8 cellular contexts compared by ENCODE assay signal in the genomic region with DNA sequence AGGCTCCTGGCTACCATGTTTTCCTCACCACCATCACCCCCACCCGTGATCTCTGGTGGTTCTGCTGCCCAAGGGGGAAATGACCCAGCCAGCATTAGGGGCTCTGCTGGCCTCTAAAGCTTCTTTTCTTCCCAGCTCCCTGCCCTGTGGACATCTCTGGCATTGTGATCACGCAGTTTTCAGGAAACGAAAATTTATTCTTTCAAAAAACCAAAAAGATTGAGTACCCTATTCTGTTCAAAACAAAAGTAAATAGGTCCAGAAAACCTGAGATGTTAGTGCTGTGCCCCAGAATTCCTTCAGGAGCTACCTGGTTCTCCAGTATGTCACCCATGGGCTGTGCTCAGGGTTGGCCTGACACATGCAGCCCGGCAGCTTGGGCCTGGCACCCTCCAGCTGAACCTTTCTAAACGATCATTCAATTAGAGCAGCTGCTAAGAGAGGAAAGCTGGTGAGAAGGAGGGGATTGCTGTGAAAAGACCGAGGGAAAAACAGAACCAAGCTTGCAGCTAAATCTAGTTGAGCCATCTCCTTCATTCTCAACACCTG.
DNase-seq lines count a peak whose midpoint lies in the region; ATAC-seq and TF ChIP-seq lines count a peak whose summit lies in the region.

No MANE protein-coding gene starts in this region.

- no peaks in the 10 kb centered on the region for H3K27me3 ChIP-seq in DOHH2 (ENCODE audit: control insufficient read depth, low read length)
- H3K27me3 ChIP-seq in neural cell (ENCODE audit: insufficient read depth, low read depth, low read length), result no peaks in the 10 kb centered on the region

- TF ChIP-seq RAD21 in neural cell (conservative IDR thresholded peaks at IDR 0.05), result no peak

- H3K79me2 ChIP-seq in DOHH2 (ENCODE audit: control insufficient read depth, low read length) (peaks cover 4% of the 10 kb centered on the region; the same call in 1 of the 2 replicates), neural cell (replicated peaks; ENCODE audit: insufficient read depth, low read length) (no peaks in the 10 kb centered on the region)

- H3K4me1 ChIP-seq in DOHH2 (ENCODE audit: control insufficient read depth, low read length), result peaks cover 35% of the 10 kb centered on the region

- H3K9me3 ChIP-seq in DOHH2 (ENCODE audit: control insufficient read depth, insufficient read depth, low read length) (no peaks in the 10 kb centered on the region), neural cell (ENCODE audit: low read length) (no peaks in the 10 kb centered on the region)

- peak overlapping the region; percentile 73 for H3K4me2 ChIP-seq in DOHH2 (ENCODE audit: low read length)
- no peak overlapping the region for H3K4me2 ChIP-seq in neural cell (ENCODE audit: low read length)

- peak overlapping the region; percentile 52 for H3K9ac ChIP-seq in neural cell (ENCODE audit: low read length)

- H3K9me3 Mint-ChIP-seq in brain, result no peaks in the 10 kb centered on the region
- H3K9me3 Mint-ChIP-seq in T-helper 2 cell treated with Interferon-gamma antibody and Interleukin-4, amounts not matched to agents 5 μg/mL and 100 μg/mL, for 36 hours, result no peaks in the 10 kb centered on the region

- H3K4me3 ChIP-seq in DOHH2 (ENCODE audit: low read length) (peak overlapping the region; percentile 54), neural cell (ENCODE audit: low read length) (peak overlapping the region; percentile 14)

- no peaks in the 10 kb centered on the region for H3K36me3 Mint-ChIP-seq in brain
- no peaks in the 10 kb centered on the region for H3K36me3 Mint-ChIP-seq in T-helper 2 cell treated with Interferon-gamma antibody and Interleukin-4, amounts not matched to agents 5 μg/mL and 100 μg/mL, for 36 hours (ENCODE audit: low read depth)

- DNase-seq in NCI-H1105 treated with DMSO at 0.1 percent for 48 hours (lab: John Stamatoyannopoulos, UW) (peak; percentile 73), T-helper 9 cell (no peak), GM10266 (ENCODE audit: extremely low spot score) (no peak)
- no peak for DNase-seq in T-helper 2 cell treated with Interferon-gamma antibody and Interleukin-4, amounts not matched to agents 5 μg/mL and 100 μg/mL, for 36 hours (ENCODE audit: low spot score)

- no peaks in the 10 kb centered on the region for H4K20me1 ChIP-seq in DOHH2 (ENCODE audit: control insufficient read depth, insufficient read depth, low read depth, low read length)
- H4K20me1 ChIP-seq in neural cell (ENCODE audit: insufficient read depth), result no peaks in the 10 kb centered on the region

- H3K36me3 ChIP-seq in DOHH2 (ENCODE audit: control insufficient read depth, low read length) (peaks cover 47% of the 10 kb centered on the region), neural cell (ENCODE audit: insufficient read depth, low read length) (no peaks in the 10 kb centered on the region)

- no peaks in the 10 kb centered on the region for H3K27me3 Mint-ChIP-seq in brain
- H3K27me3 Mint-ChIP-seq in T-helper 2 cell treated with Interferon-gamma antibody and Interleukin-4, amounts not matched to agents 5 μg/mL and 100 μg/mL, for 36 hours (ENCODE audit: low read depth), result peaks cover 2% of the 10 kb centered on the region

- peaks cover 50% of the 10 kb centered on the region for H3K4me1 Mint-ChIP-seq in brain
- H3K4me1 Mint-ChIP-seq in T-helper 2 cell treated with Interferon-gamma antibody and Interleukin-4, amounts not matched to agents 5 μg/mL and 100 μg/mL, for 36 hours (ENCODE audit: low read depth), result peaks cover 7% of the 10 kb centered on the region

- H3K27ac ChIP-seq in DOHH2 (ENCODE audit: low read depth, low read length) (peak overlapping the region; percentile 87), neural cell (ENCODE audit: low read length) (peak overlapping the region; percentile 51)

- peaks cover 9% of the 10 kb centered on the region for H3F3A ChIP-seq in DOHH2 (ENCODE audit: control insufficient read depth, insufficient read depth)
- H3F3A ChIP-seq in neural cell (ENCODE audit: insufficient read depth, low read length, poor library complexity, severe bottlenecking), result no peaks in the 10 kb centered on the region

- no peak for TF ChIP-seq EP300 in neural cell (conservative IDR thresholded peaks at IDR 0.05; ENCODE audit: poor library complexity, severe bottlenecking)

- no peak for ATAC-seq in esophagus mucosa

- peak overlapping the region in 2 of 5 experiments; percentile 48 to 52 for H3K4me3 Mint-ChIP-seq in brain
- no peak overlapping the region for H3K4me3 Mint-ChIP-seq in T-helper 2 cell treated with Interferon-gamma antibody and Interleukin-4, amounts not matched to agents 5 μg/mL and 100 μg/mL, for 36 hours

- H2AFZ ChIP-seq in neural cell (ENCODE audit: low read depth, low read length), result peak overlapping the region; percentile 17

- H3K9me2 ChIP-seq in DOHH2 (replicated peaks; ENCODE audit: control insufficient read depth, low read length) (no peaks in the 10 kb centered on the region), neural cell (ENCODE audit: insufficient read depth, low read length) (no peaks in the 10 kb centered on the region)

- peak overlapping the region; percentile 66 to 91 (median 84) for H3K27ac Mint-ChIP-seq in brain
- H3K27ac Mint-ChIP-seq in T-helper 2 cell treated with Interferon-gamma antibody and Interleukin-4, amounts not matched to agents 5 μg/mL and 100 μg/mL, for 36 hours, result no peak overlapping the region

- no peak for TF ChIP-seq CTCF in DOHH2 (IDR thresholded peaks at IDR 0.05; ENCODE audit: low read depth, low read length, poor library complexity, severe bottlenecking)
- no peak for TF ChIP-seq CTCF in brain (conservative IDR thresholded peaks at IDR 0.05)
- TF ChIP-seq CTCF in neural cell (IDR thresholded peaks at IDR 0.05; ENCODE audit: poor library complexity, severe bottlenecking), result no peak
- no peak for TF ChIP-seq CTCF in GM10266 (IDR thresholded peaks at IDR 0.05; ENCODE audit: control insufficient read depth, insufficient read depth, low read depth, missing control alignments)

TF ChIP-seq in neural cell, 6 proteins besides CTCF, POLR2A, EP300 and RAD21:
- TF ChIP-seq TAF1 (IDR thresholded peaks at IDR 0.05; ENCODE audit: low read depth), result no peak
- no peak for TF ChIP-seq EZH2 (IDR thresholded peaks at IDR 0.05; ENCODE audit: borderline replicate concordance, insufficient read depth, low read length, poor library complexity, severe bottlenecking)
- no peak for TF ChIP-seq SMC3 (conservative IDR thresholded peaks at IDR 0.05; ENCODE audit: poor library complexity)
- TF ChIP-seq, protein P1, sequence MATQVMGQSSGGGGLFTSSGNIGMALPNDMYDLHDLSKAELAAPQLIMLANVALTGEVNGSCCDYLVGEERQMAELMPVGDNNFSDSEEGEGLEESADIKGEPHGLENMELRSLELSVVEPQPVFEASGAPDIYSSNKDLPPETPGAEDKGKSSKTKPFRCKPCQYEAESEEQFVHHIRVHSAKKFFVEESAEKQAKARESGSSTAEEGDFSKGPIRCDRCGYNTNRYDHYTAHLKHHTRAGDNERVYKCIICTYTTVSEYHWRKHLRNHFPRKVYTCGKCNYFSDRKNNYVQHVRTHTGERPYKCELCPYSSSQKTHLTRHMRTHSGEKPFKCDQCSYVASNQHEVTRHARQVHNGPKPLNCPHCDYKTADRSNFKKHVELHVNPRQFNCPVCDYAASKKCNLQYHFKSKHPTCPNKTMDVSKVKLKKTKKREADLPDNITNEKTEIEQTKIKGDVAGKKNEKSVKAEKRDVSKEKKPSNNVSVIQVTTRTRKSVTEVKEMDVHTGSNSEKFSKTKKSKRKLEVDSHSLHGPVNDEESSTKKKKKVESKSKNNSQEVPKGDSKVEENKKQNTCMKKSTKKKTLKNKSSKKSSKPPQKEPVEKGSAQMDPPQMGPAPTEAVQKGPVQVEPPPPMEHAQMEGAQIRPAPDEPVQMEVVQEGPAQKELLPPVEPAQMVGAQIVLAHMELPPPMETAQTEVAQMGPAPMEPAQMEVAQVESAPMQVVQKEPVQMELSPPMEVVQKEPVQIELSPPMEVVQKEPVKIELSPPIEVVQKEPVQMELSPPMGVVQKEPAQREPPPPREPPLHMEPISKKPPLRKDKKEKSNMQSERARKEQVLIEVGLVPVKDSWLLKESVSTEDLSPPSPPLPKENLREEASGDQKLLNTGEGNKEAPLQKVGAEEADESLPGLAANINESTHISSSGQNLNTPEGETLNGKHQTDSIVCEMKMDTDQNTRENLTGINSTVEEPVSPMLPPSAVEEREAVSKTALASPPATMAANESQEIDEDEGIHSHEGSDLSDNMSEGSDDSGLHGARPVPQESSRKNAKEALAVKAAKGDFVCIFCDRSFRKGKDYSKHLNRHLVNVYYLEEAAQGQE (IDR thresholded peaks at IDR 0.05; ENCODE audit: borderline replicate concordance), result no peak
- no peak for TF ChIP-seq MXI1 (conservative IDR thresholded peaks at IDR 0.05; ENCODE audit: poor library complexity, severe bottlenecking)
- no peak for TF ChIP-seq POLR2AphosphoS5 (IDR thresholded peaks at IDR 0.05)
